Comparison of ENCODE assay signal across 9 cellular contexts in the genomic region with DNA sequence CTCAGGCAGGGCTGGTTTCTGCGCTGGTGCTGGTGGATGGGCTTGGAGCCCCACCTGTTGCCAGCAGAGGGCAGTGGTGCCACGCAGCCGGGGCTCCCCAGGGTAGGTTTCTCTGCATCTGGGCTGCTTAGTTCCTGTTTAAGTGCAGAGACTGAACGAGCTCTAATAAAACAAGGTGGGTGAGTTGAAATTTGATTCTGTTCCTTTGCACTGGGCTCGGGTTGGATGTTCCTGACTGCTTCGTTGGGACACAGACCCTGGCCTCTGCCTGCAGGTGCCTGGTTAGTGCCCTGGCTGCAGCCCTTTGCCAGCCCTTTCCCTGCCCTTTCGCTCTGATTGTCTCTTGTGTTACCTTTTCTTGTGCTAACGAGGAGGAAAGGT. TPM values are rescaled to one million over a fixed set of nuclear protein-coding genes. Genes with fewer than 3 reads are reported as not detected.
DNase-seq lines count a peak whose midpoint lies in the region; ATAC-seq, FAIRE-seq and TF ChIP-seq lines count a peak whose summit lies in the region.
"Had no signal": no experiment of that assay in that cellular context is flagged by ENCODE, and none has a peak within 500 bp of the region (broad histone marks: within the 10 kb centered on the region; RNA-seq: fewer than 3 reads in every experiment).

No MANE protein-coding gene starts in this region.

- no peak for FAIRE-seq in D721Med (lab: Jason Lieb, UNC)
- FAIRE-seq: TTC549 had no signal

- POLR2A ChIA-PET in activated CD4-positive, alpha-beta T cell treated with anti-CD3 and anti-CD28 coated beads, Interleukin-2, amount 10 ng/mL, durations not matched to agents 7 days and 5 days (lab: Charles Lee): no interaction called here

- ATAC-seq in HG02759 (IDR thresholded peaks at IDR 0.05; ENCODE audit: unreplicated experiment) (peak; percentile 67), GM19023 (IDR thresholded peaks at IDR 0.05; ENCODE audit: unreplicated experiment) (no peak)

- peaks cover 9% of the 10 kb centered on the region for H3K36me3 Mint-ChIP-seq in activated CD4-positive, alpha-beta T cell treated with anti-CD3 and anti-CD28 coated beads, Interleukin-2, amount 10 ng/mL, durations not matched to agents 7 days and 5 days (ENCODE audit: low read depth)

- H3K27ac ChIP-seq in coronary artery: no peak overlapping the region
- no peak overlapping the region for H3K27ac ChIP-seq in liver (ENCODE audit: low read depth in 1 of 2, low read length in 2 of 2)

- H3K9ac ChIP-seq in liver (ENCODE audit: low read depth in 1 of 2, low read length in 2 of 2): no peak overlapping the region

- peaks cover 16% of the 10 kb centered on the region for H3K4me1 Mint-ChIP-seq in activated CD4-positive, alpha-beta T cell treated with anti-CD3 and anti-CD28 coated beads, Interleukin-2, amount 10 ng/mL, durations not matched to agents 7 days and 5 days

- no peaks in the 10 kb centered on the region for H3K27me3 Mint-ChIP-seq in activated CD4-positive, alpha-beta T cell treated with anti-CD3 and anti-CD28 coated beads, Interleukin-2, amount 10 ng/mL, durations not matched to agents 7 days and 5 days

- WGBS in liver: 32% methylated on average over 8 of the region's 8 CpGs

- peak; percentile 97 to 99 for TF ChIP-seq RAD21 in liver (IDR thresholded peaks at IDR 0.05)

- H3K27me3 ChIP-seq in liver (ENCODE audit: control insufficient read depth in 4 of 4, insufficient read depth in 4 of 4, low read length in 3 of 4): no peaks in the 10 kb centered on the region

- no peak overlapping the region for H3K4me3 Mint-ChIP-seq in activated CD4-positive, alpha-beta T cell treated with anti-CD3 and anti-CD28 coated beads, Interleukin-2, amount 10 ng/mL, durations not matched to agents 7 days and 5 days

- DNase-seq in D721Med (ENCODE audit: insufficient read length, low spot score): peak; percentile 92
- peak; percentile 29 for DNase-seq in NCI-H526 treated with DMSO at 0.1 percent for 48 hours (lab: John Stamatoyannopoulos, UW)
- peak; percentile 89 for DNase-seq in activated CD4-positive, alpha-beta T cell treated with anti-CD3 and anti-CD28 coated beads, Interleukin-2, amount 10 ng/mL, durations not matched to agents 7 days and 5 days
- no peak for DNase-seq in coronary artery (ENCODE audit: low spot score)
- peak; percentile 69 to 81 for DNase-seq in stimulated activated CD4-positive, alpha-beta T cell treated with anti-CD3 and anti-CD28 coated beads, Interleukin-4, amount 100 ng/mL, for 48 hours (ENCODE audit: low read depth in 2 of 2)

- H3K4me1 ChIP-seq in liver (ENCODE audit: control insufficient read depth in 4 of 4, insufficient read depth in 4 of 4, low read length in 3 of 4): no peaks in the 10 kb centered on the region

- CTCF ChIA-PET in activated CD4-positive, alpha-beta T cell treated with anti-CD3 and anti-CD28 coated beads, Interleukin-2, amount 10 ng/mL, durations not matched to agents 7 days and 5 days (lab: Charles Lee): interaction anchor here (0.5 to 1.9 kb wide), 26 partner anchors 10 to 456 kb away, joined by 3 to 14 read pairs (median 4); a partner anchor contains a TSS

- H3K9me3 Mint-ChIP-seq in activated CD4-positive, alpha-beta T cell treated with anti-CD3 and anti-CD28 coated beads, Interleukin-2, amount 10 ng/mL, durations not matched to agents 7 days and 5 days: no peaks in the 10 kb centered on the region

- no peak overlapping the region for H3K4me3 ChIP-seq in coronary artery
- no peak overlapping the region for H3K4me3 ChIP-seq in liver (ENCODE audit: low read depth in 1 of 3, low read length in 3 of 3)

- TF ChIP-seq CTCF in D721Med (IDR thresholded peaks at IDR 0.05; ENCODE audit: insufficient read depth, missing control alignments) (peak; percentile 90), coronary artery (IDR thresholded peaks at IDR 0.05) (peak; percentile 97), liver (IDR thresholded peaks at IDR 0.05; ENCODE audit: low read depth, low read length, missing input control) (peak; percentile 96)

- peaks cover 0 to 9% (median 5%) of the 10 kb centered on the region in 4 donors for H3K36me3 ChIP-seq in liver (ENCODE audit: control insufficient read depth in 4 of 4, insufficient read depth in 3 of 4, low read depth in 1 of 4, low read length in 3 of 4)

- H3K27ac Mint-ChIP-seq in activated CD4-positive, alpha-beta T cell treated with anti-CD3 and anti-CD28 coated beads, Interleukin-2, amount 10 ng/mL, durations not matched to agents 7 days and 5 days: peak overlapping the region; percentile 28

- H3K9me3 ChIP-seq in liver (ENCODE audit: control insufficient read depth in 4 of 4, low read length in 3 of 4): no peaks in the 10 kb centered on the region

TF ChIP-seq in liver, 16 proteins besides CTCF, POLR2A, EP300 and RAD21:
- TF ChIP-seq TAF1 (conservative IDR thresholded peaks at IDR 0.05) (no peak), GABPA (IDR thresholded peaks at IDR 0.05 in 1 of 2, conservative IDR thresholded peaks at IDR 0.05 in 1 of 2) (no peak), HNF4A (conservative IDR thresholded peaks at IDR 0.05) (no peak), HNF4G (IDR thresholded peaks at IDR 0.05) (no peak)
TF ChIP-seq in liver: peak in this region for 0.

RNA-seq across cellular contexts. Expression of a gene that starts 30.0 kb away (rescaled TPM):
- total RNA-seq in activated CD4-positive, alpha-beta T cell treated with anti-CD3 and anti-CD28 coated beads, Interleukin-2, amount 10 ng/mL, durations not matched to agents 7 days and 5 days: 100 to 1,000 TPM; 155 to 157 TPM
- total RNA-seq in liver: 10 to 100 TPM; 29.8 to 34.6 TPM
- polyA plus RNA-seq in liver: 10 to 100 TPM; 31.5 to 42.2 TPM

RNA-seq across cellular contexts. Expression of a gene that starts 46.5 kb away (rescaled TPM):
- total RNA-seq in activated CD4-positive, alpha-beta T cell treated with anti-CD3 and anti-CD28 coated beads, Interleukin-2, amount 10 ng/mL, durations not matched to agents 7 days and 5 days: 1 to 10 TPM; 2.0 to 4.2 TPM
- total RNA-seq in liver: 10 to 100 TPM; 18.4 to 21.5 TPM
- 10 to 100 TPM; 24.4 to 28.7 TPM for polyA plus RNA-seq in liver

RNA-seq across cellular contexts. Expression of a gene that starts 57.9 kb away (rescaled TPM):
- total RNA-seq in activated CD4-positive, alpha-beta T cell treated with anti-CD3 and anti-CD28 coated beads, Interleukin-2, amount 10 ng/mL, durations not matched to agents 7 days and 5 days: not detected
- not detected for total RNA-seq in liver
- polyA plus RNA-seq in liver: under 1 TPM; 0.02 to 0.08 TPM

Comparison
In these comparisons a context has a peak if more than half of its experiments do, and no peak if none do; other contexts are left out.
1. RNA of a gene that starts 30.0 kb away (total RNA-seq): 155 to 157 TPM in activated CD4-positive, alpha-beta T cell treated with anti-CD3 and anti-CD28 coated beads, Interleukin-2, amount 10 ng/mL, durations not matched to agents 7 days and 5 days; 29.8 to 34.6 TPM in liver; every median in the first group is over 4 times any median in the second.
2. Peak in every context shown above with its lines, with median percentiles within 50 percentile points of each other: CTCF ChIP-seq.